In the genomic region with DNA sequence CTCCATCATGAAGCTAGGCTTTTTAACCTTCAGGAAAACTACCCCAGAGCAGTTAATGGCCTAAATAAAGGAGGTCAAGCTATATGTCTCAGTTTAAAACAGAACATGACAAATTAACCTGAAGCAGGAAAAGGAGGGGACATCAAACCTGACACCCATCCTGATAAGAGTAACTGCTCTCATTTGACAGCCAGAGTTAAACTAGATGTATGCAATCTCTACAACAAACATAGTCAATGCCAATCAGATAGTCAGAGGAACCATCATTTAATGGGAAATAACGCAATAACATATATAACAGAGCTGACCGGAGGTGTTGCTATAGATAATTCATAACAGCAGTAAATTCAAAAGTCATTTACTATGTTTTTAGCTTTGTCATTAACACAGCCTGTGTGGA, we compare ENCODE assay signal across 1 cellular context.
TF ChIP-seq lines count a peak whose summit lies in the region.

No MANE protein-coding gene starts in this region.

TF ChIP-seq in GM12878, 131 proteins besides CTCF, POLR2A, EP300 and RAD21:
- no peak for TF ChIP-seq IKZF1 (conservative IDR thresholded peaks at IDR 0.05)
- TF ChIP-seq MAX (IDR thresholded peaks at IDR 0.05; ENCODE audit: low read depth, low read length): no peak
- TF ChIP-seq, protein P1, sequence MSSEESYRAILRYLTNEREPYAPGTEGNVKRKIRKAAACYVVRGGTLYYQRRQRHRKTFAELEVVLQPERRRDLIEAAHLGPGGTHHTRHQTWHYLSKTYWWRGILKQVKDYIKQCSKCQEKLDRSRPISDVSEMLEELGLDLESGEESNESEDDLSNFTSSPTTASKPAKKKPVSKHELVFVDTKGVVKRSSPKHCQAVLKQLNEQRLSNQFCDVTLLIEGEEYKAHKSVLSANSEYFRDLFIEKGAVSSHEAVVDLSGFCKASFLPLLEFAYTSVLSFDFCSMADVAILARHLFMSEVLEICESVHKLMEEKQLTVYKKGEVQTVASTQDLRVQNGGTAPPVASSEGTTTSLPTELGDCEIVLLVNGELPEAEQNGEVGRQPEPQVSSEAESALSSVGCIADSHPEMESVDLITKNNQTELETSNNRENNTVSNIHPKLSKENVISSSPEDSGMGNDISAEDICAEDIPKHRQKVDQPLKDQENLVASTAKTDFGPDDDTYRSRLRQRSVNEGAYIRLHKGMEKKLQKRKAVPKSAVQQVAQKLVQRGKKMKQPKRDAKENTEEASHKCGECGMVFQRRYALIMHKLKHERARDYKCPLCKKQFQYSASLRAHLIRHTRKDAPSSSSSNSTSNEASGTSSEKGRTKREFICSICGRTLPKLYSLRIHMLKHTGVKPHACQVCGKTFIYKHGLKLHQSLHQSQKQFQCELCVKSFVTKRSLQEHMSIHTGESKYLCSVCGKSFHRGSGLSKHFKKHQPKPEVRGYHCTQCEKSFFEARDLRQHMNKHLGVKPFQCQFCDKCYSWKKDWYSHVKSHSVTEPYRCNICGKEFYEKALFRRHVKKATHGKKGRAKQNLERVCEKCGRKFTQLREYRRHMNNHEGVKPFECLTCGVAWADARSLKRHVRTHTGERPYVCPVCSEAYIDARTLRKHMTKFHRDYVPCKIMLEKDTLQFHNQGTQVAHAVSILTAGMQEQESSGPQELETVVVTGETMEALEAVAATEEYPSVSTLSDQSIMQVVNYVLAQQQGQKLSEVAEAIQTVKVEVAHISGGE (CRISPR knock-in tag; IDR thresholded peaks at IDR 0.05): no peak
TF ChIP-seq in GM12878: peak in this region for 0.
